ENCODE assay signal across 8 cellular contexts in genomic region chr19:5480427-5480836, GRCh38. TPM values are rescaled to one million over a fixed set of nuclear protein-coding genes. Genes with fewer than 3 reads are reported as not detected.
DNase-seq lines count a peak whose midpoint lies in the region; ATAC-seq, FAIRE-seq and TF ChIP-seq lines count a peak whose summit lies in the region.

No MANE protein-coding gene starts in this region.

- no peaks in the 10 kb centered on the region for H3K9me1 ChIP-seq in keratinocyte (ENCODE audit: control insufficient read depth, extremely low read depth, insufficient read depth, low read length)

- H3K9ac ChIP-seq in Karpas-422 (ENCODE audit: low read length) (no peak overlapping the region), keratinocyte (ENCODE audit: control insufficient read depth, extremely low read depth, insufficient read depth, low read length) (no peak overlapping the region)

- H3K4me1 Mint-ChIP-seq in type B pancreatic cell (ENCODE audit: unreplicated experiment): peaks cover 16% of the 10 kb centered on the region
- no peaks in the 10 kb centered on the region for H3K4me1 Mint-ChIP-seq in activated T-helper 17 cell treated with anti-CD3 and anti-CD28 coated beads, Interleukin-2, amount 50 U/mL, for 72 hours

- dilution Hi-C loops in keratinocyte (cut with MboI; ENCODE audit: extremely low pct_ligation_motif_present, low sequenced_read_pairs): no loop called here

- H3K4me2 ChIP-seq in Karpas-422 (ENCODE audit: low read depth, low read length, poor library complexity, severe bottlenecking): no peak overlapping the region
- H3K4me2 ChIP-seq in keratinocyte (ENCODE audit: control insufficient read depth, extremely low read depth, insufficient read depth, low read depth, low read length): no peak overlapping the region

- H2AFZ ChIP-seq in Karpas-422 (ENCODE audit: low read length) (no peak overlapping the region), keratinocyte (ENCODE audit: control insufficient read depth, low read length) (no peak overlapping the region)

- H3K9me2 ChIP-seq in Karpas-422 (replicated peaks; ENCODE audit: insufficient read depth, low read length): no peaks in the 10 kb centered on the region

- H3K27me3 ChIP-seq in Karpas-422 (ENCODE audit: low read length) (no peaks in the 10 kb centered on the region), keratinocyte (ENCODE audit: control insufficient read depth, extremely low read depth, insufficient read depth, low read length) (peaks cover 41% of the 10 kb centered on the region)

- H3K27ac ChIP-seq in Karpas-422 (ENCODE audit: low read length): no peak overlapping the region
- H3K27ac ChIP-seq in keratinocyte (ENCODE audit: control insufficient read depth, insufficient read depth, low read length): no peak overlapping the region

- H3K36me3 ChIP-seq in Karpas-422 (ENCODE audit: insufficient read depth, low read length) (no peaks in the 10 kb centered on the region), keratinocyte (ENCODE audit: control insufficient read depth in 2 of 2, extremely low read depth in 1 of 2, insufficient read depth in 2 of 2, low read length in 2 of 2) (no peaks in the 10 kb centered on the region)

- DNase-seq in EL: peak; percentile 29
- DNase-seq in Karpas-422: peak; percentile 65
- peak; percentile 14 for DNase-seq in activated T-cell treated with anti-CD3 and anti-CD28 coated beads for 4 hours
- no peak for DNase-seq in keratinocyte (ENCODE audit: low read depth, low spot score)
- no peak for DNase-seq in type B pancreatic cell (ENCODE audit: extremely low spot score, unreplicated experiment)
- DNase-seq in DMS114 treated with DMSO at 0.1 percent for 48 hours (lab: John Stamatoyannopoulos, UW; ENCODE audit: unreplicated experiment): no peak

- no peak overlapping the region for H3K4me3 Mint-ChIP-seq in type B pancreatic cell
- no peak overlapping the region for H3K4me3 Mint-ChIP-seq in activated T-helper 17 cell treated with anti-CD3 and anti-CD28 coated beads, Interleukin-2, amount 50 U/mL, for 72 hours

- TF ChIP-seq CTCF in keratinocyte (optimal IDR thresholded peaks at IDR 0.05 in 1 of 3, IDR thresholded peaks at IDR 0.05 in 1 of 3, conservative IDR thresholded peaks at IDR 0.05 in 1 of 3; ENCODE audit: extremely low read depth in 1 of 3, insufficient read depth in 2 of 3, low read length in 3 of 3): peak; percentile 57 to 70 (median 68)
- peak; percentile 77 for TF ChIP-seq CTCF in type B pancreatic cell (conservative IDR thresholded peaks at IDR 0.05)

- no peaks in the 10 kb centered on the region for H3K79me2 ChIP-seq in Karpas-422 (ENCODE audit: low read length)
- no peaks in the 10 kb centered on the region for H3K79me2 ChIP-seq in keratinocyte (ENCODE audit: control insufficient read depth, insufficient read depth, low read length)

- no peak overlapping the region for H3K27ac Mint-ChIP-seq in type B pancreatic cell
- no peak overlapping the region for H3K27ac Mint-ChIP-seq in activated T-helper 17 cell treated with anti-CD3 and anti-CD28 coated beads, Interleukin-2, amount 50 U/mL, for 72 hours

- no peak for ATAC-seq in GM21381 (IDR thresholded peaks at IDR 0.05; ENCODE audit: unreplicated experiment)
- ATAC-seq in activated T-helper 17 cell treated with anti-CD3 and anti-CD28 coated beads, Interleukin-2, amount 50 U/mL, for 72 hours (replicated peaks): no peak

- H3K36me3 Mint-ChIP-seq in type B pancreatic cell: no peaks in the 10 kb centered on the region
- H3K36me3 Mint-ChIP-seq in activated T-helper 17 cell treated with anti-CD3 and anti-CD28 coated beads, Interleukin-2, amount 50 U/mL, for 72 hours (ENCODE audit: low read depth): no peaks in the 10 kb centered on the region

- peaks cover 8% of the 10 kb centered on the region; the same call in 1 of the 2 replicates for H3K9me3 ChIP-seq in Karpas-422 (ENCODE audit: low read length)
- peaks cover 8% of the 10 kb centered on the region for H3K9me3 ChIP-seq in keratinocyte (ENCODE audit: control insufficient read depth, low read depth, low read length)

- H3K4me1 ChIP-seq in Karpas-422 (ENCODE audit: low read length) (no peaks in the 10 kb centered on the region), keratinocyte (ENCODE audit: control insufficient read depth, extremely low read depth, insufficient read depth, low read length) (no peaks in the 10 kb centered on the region)

- H3K9me3 Mint-ChIP-seq in type B pancreatic cell: peaks cover 6% of the 10 kb centered on the region
- H3K9me3 Mint-ChIP-seq in activated T-helper 17 cell treated with anti-CD3 and anti-CD28 coated beads, Interleukin-2, amount 50 U/mL, for 72 hours: no peaks in the 10 kb centered on the region

- H4K20me1 ChIP-seq in Karpas-422 (ENCODE audit: insufficient read depth, low read depth, low read length) (no peaks in the 10 kb centered on the region), keratinocyte (ENCODE audit: control insufficient read depth, extremely low read depth, insufficient read depth, low read length) (no peaks in the 10 kb centered on the region)

- H3K27me3 Mint-ChIP-seq in type B pancreatic cell: peaks cover 28% of the 10 kb centered on the region
- H3K27me3 Mint-ChIP-seq in activated T-helper 17 cell treated with anti-CD3 and anti-CD28 coated beads, Interleukin-2, amount 50 U/mL, for 72 hours: peaks cover 33% of the 10 kb centered on the region

- no peak for FAIRE-seq in keratinocyte (lab: Jason Lieb, UNC)

- H3K4me3 ChIP-seq in Karpas-422 (ENCODE audit: low read length) (no peak overlapping the region), keratinocyte (ENCODE audit: control insufficient read depth in 2 of 3, extremely low read depth in 1 of 3, insufficient read depth in 2 of 3, low read depth in 1 of 3, low read length in 3 of 3) (no peak overlapping the region)

RNA-seq across cellular contexts. Expression of gene ZNRF4, which starts 25.2 kb away (rescaled TPM):
- not detected in 2 replicates for total RNA-seq in Karpas-422 (2014; rRNA removed; shearing (Covaris generic); ENCODE audit: low replicate concordance)
- not detected in 3 replicates for polyA plus RNA-seq in keratinocyte
- polyA plus RNA-seq in keratinocyte (2011; ENCODE audit: low read depth): not detected
- not detected in 2 replicates for polyA plus RNA-seq in keratinocyte (2011; cell fraction: cytosol; rRNA removed)
- polyA plus RNA-seq in keratinocyte (2011; cell fraction: nucleus; rRNA removed): not detected in 2 replicates
- not detected in 2 replicates for polyA plus RNA-seq in keratinocyte (2012; ENCODE audit: low replicate concordance)
- not detected in 3 replicates for polyA minus RNA-seq in keratinocyte
- not detected for polyA minus RNA-seq in keratinocyte (2011; cell fraction: cytosol; rRNA and poly(A)+ RNA removed)
- polyA minus RNA-seq in keratinocyte (2011; cell fraction: nucleus; rRNA and poly(A)+ RNA removed): not detected in 2 replicates
- not detected in 2 replicates for total RNA-seq in type B pancreatic cell (ENCODE audit: low replicate concordance)
- total RNA-seq in activated T-helper 17 cell treated with anti-CD3 and anti-CD28 coated beads, Interleukin-2, amount 50 U/mL, for 72 hours: not detected

Comparison
In these comparisons a context has a peak if more than half of its experiments do, and no peak if none do; other contexts are left out.
1. DNase-seq: peak in EL (single experiment), Karpas-422 (single experiment) and activated T-cell treated with anti-CD3 and anti-CD28 coated beads for 4 hours (single experiment); none in keratinocyte (single experiment), type B pancreatic cell (single experiment) and DMS114 treated with DMSO at 0.1 percent for 48 hours (single experiment).